In genomic region chr3:3907023-3907422, GRCh38 we compare ENCODE assay signal across 25 cellular contexts.
"Had no signal": no experiment of that assay in that cellular context is flagged by ENCODE, and none has a peak within 500 bp of the region (broad histone marks: within the 10 kb centered on the region; RNA-seq: fewer than 3 reads in every experiment).

No MANE protein-coding gene starts in this region.

- H3K27ac Mint-ChIP-seq: activated CD4-positive, alpha-beta memory T cell treated with anti-CD3 and anti-CD28 coated beads for 36 hours; activated CD4-positive, alpha-beta T cell treated with anti-CD3 and anti-CD28 coated beads, Interleukin-2, amount 10 ng/mL, durations not matched to agents 7 days and 5 days; activated naive CD4-positive, alpha-beta T cell treated with anti-CD3 and anti-CD28 coated beads for 36 hours; activated naive CD8-positive, alpha-beta T cell; brain; T-helper 17 cell had no signal

- H3K9me3 ChIP-seq: Peyer's patch had no signal

- ATAC-seq: activated T-cell treated with anti-CD3 and anti-CD28 coated beads, Interleukin-2, amount 50 U/mL, for 4 hours; T-helper 17 cell had no signal

- H3K4me3 Mint-ChIP-seq: activated CD4-positive, alpha-beta memory T cell treated with anti-CD3 and anti-CD28 coated beads for 36 hours; activated CD4-positive, alpha-beta T cell treated with anti-CD3 and anti-CD28 coated beads, Interleukin-2, amount 10 ng/mL, durations not matched to agents 7 days and 5 days; activated naive CD4-positive, alpha-beta T cell treated with anti-CD3 and anti-CD28 coated beads for 36 hours; activated naive CD8-positive, alpha-beta T cell; activated T-cell treated with anti-CD3 and anti-CD28 coated beads, Interleukin-2, amount 50 U/mL, for 4 hours; brain; T-helper 17 cell had no signal

- H3K27me3 ChIP-seq: cardiac muscle cell, Peyer's patch, SJSA1 had no signal

- H3K9me3 Mint-ChIP-seq: activated CD4-positive, alpha-beta T cell treated with anti-CD3 and anti-CD28 coated beads, Interleukin-2, amount 10 ng/mL, durations not matched to agents 7 days and 5 days; activated naive CD4-positive, alpha-beta T cell treated with anti-CD3 and anti-CD28 coated beads for 36 hours had no signal

- H3K4me1 Mint-ChIP-seq: activated CD4-positive, alpha-beta T cell treated with anti-CD3 and anti-CD28 coated beads, Interleukin-2, amount 10 ng/mL, durations not matched to agents 7 days and 5 days; T-helper 17 cell had no signal

- H3K27me3 Mint-ChIP-seq: activated CD4-positive, alpha-beta memory T cell treated with anti-CD3 and anti-CD28 coated beads for 36 hours; activated CD4-positive, alpha-beta T cell treated with anti-CD3 and anti-CD28 coated beads, Interleukin-2, amount 10 ng/mL, durations not matched to agents 7 days and 5 days; activated naive CD8-positive, alpha-beta T cell; brain; T-helper 17 cell had no signal

- H3K36me3 ChIP-seq: cardiac muscle cell, Peyer's patch, SJSA1 had no signal

- H3K27ac ChIP-seq: cardiac muscle cell, Peyer's patch, RWPE1, SJSA1 had no signal

- H3K4me3 ChIP-seq: cardiac muscle cell, Peyer's patch, SJSA1 had no signal

- H3K36me3 Mint-ChIP-seq: activated CD4-positive, alpha-beta memory T cell treated with anti-CD3 and anti-CD28 coated beads for 36 hours; activated naive CD8-positive, alpha-beta T cell had no signal

- DNase-seq: activated CD4-positive, alpha-beta memory T cell treated with anti-CD3 and anti-CD28 coated beads for 36 hours; activated CD4-positive, alpha-beta T cell treated with anti-CD3 and anti-CD28 coated beads, Interleukin-2, amount 10 ng/mL, durations not matched to agents 7 days and 5 days; activated CD4-positive, CD25-positive, alpha-beta regulatory T cell; activated CD8-positive, alpha-beta memory T cell treated with anti-CD3 and anti-CD28 coated beads for 24 hours; activated gamma-delta T cell; activated naive CD4-positive, alpha-beta T cell treated with anti-CD3 and anti-CD28 coated beads for 36 hours; activated T-cell treated with anti-CD3 and anti-CD28 coated beads, Interleukin-2, amount 50 U/mL, for 4 hours; amygdala; cerebellar nuclear complex; MM.1S; NCI-H1105; NCI-H1436 treated with DMSO at 0.1 percent for 48 hours; NCI-H187 treated with DMSO at 0.1 percent for 48 hours; NCI-H2081 treated with DMSO at 0.1 percent for 48 hours; NCI-H446; NCI-H524; Peyer's patch; SHP77; T-helper 17 cell; T-helper 9 cell had no signal
